In genomic region chr11:9188860-9189259, GRCh38 we compare ENCODE assay signal across 5 cellular contexts.
DNase-seq lines count a peak whose midpoint lies in the region; ATAC-seq, FAIRE-seq and TF ChIP-seq lines count a peak whose summit lies in the region.
"Not testable (repeated sequence)": the region's sequence is repeated elsewhere in the genome, so short reads cannot be mapped to it uniquely, and the experiment has no call there.

No MANE protein-coding gene starts in this region.

- not testable (repeated sequence) for H3K79me2 ChIP-seq in K562 (ENCODE audit: control insufficient read depth, insufficient read depth, low read length)

- not testable (repeated sequence) for H2AFZ ChIP-seq in K562 (ENCODE audit: low read depth, low read length)

- H3K9me1 ChIP-seq in K562 (ENCODE audit: control insufficient read depth, insufficient read depth, low read length), result not testable (repeated sequence)

- TF ChIP-seq RAD21 in K562 (CRISPR knock-in tag; conservative IDR thresholded peaks at IDR 0.05 in 1 of 2, IDR thresholded peaks at IDR 0.05 in 1 of 2), result not testable (repeated sequence)

- not testable (repeated sequence) for H3K9me3 ChIP-seq in HEK293 (ENCODE audit: control insufficient read depth, insufficient read depth, low read depth, low read length); K562 (replicated peaks; ENCODE audit: control insufficient read depth, insufficient read depth, low read depth, low read length); left ventricle myocardium inferior (replicated peaks)
- H3K9me3 ChIP-seq in endodermal cell (ENCODE audit: control insufficient read depth, low read length), result peaks cover 63% of the 10 kb centered on the region

- not testable (repeated sequence) for TF ChIP-seq CTCF in HEK293 (tag by site-specific recombination; IDR thresholded peaks at IDR 0.05); K562 (IDR thresholded peaks at IDR 0.05 in 2 of 3, conservative IDR thresholded peaks at IDR 0.05 in 1 of 3; ENCODE audit: insufficient read depth in 2 of 3, low read depth in 1 of 3, low read length in 3 of 3); endodermal cell (conservative IDR thresholded peaks at IDR 0.05); left ventricle myocardium inferior (IDR thresholded peaks at IDR 0.05; ENCODE audit: borderline replicate concordance)

- not testable (repeated sequence) for H3K27me3 ChIP-seq in K562 (ENCODE audit: control insufficient read depth in 2 of 2, insufficient read depth in 2 of 2, low read length in 2 of 2); endodermal cell (ENCODE audit: control insufficient read depth, insufficient read depth, low read length, poor library complexity, severe bottlenecking); left ventricle myocardium inferior (ENCODE audit: low read depth)

- not testable (repeated sequence) for H3K4me2 ChIP-seq in K562 (ENCODE audit: insufficient read depth, low read length)

- H4K20me1 ChIP-seq in K562 (replicated peaks; ENCODE audit: control insufficient read depth, insufficient read depth, low read length), result not testable (repeated sequence)

- peaks cover 90% of the 10 kb centered on the region for H3K36me3 Mint-ChIP-seq in endodermal cell (ENCODE audit: low read depth)

- in situ Hi-C loops in K562 (cut with MboI), result not testable (repeated sequence)

- intact Hi-C loops in K562 (cut with micrococcal nuclease); left ventricle myocardium inferior (cut with micrococcal nuclease): not testable (repeated sequence)

- H3K9ac ChIP-seq in K562 (ENCODE audit: insufficient read depth in 1 of 2, low read depth in 2 of 2, low read length in 2 of 2); endodermal cell (ENCODE audit: extremely low read depth, low read length, poor library complexity, severe bottlenecking): not testable (repeated sequence)

- ATAC-seq in K562, result not testable (repeated sequence)

- POLR2A ChIA-PET in HEK293 (lab: Yijun Ruan, JAX), result not testable (repeated sequence)
- POLR2A ChIA-PET in K562 (lab: Yijun Ruan, JAX), result interaction anchor here (1.6 kb wide), 1 partner anchor 22 kb away, joined by 3 read pairs; no protein-coding TSS in a partner anchor

- peaks cover 51% of the 10 kb centered on the region for H3K9me3 Mint-ChIP-seq in endodermal cell

- H3K27me3 Mint-ChIP-seq in endodermal cell (ENCODE audit: insufficient read depth), result not testable (repeated sequence)

- CTCF ChIA-PET in HEK293 (lab: Yijun Ruan, JAX); K562 (lab: Yijun Ruan, JAX; ENCODE audit: low intra/inter-chr PET ratio): not testable (repeated sequence)

- not testable (repeated sequence) for H3K27ac ChIP-seq in HEK293 (ENCODE audit: extremely low read depth, low read depth, low read length); K562 (ENCODE audit: extremely low read depth, low read depth, low read length); endodermal cell (ENCODE audit: low read depth, low read length)
- H3K27ac ChIP-seq in left ventricle myocardium inferior (replicated peaks), result peak overlapping the region; percentile 7
- H3K27ac ChIP-seq in substantia nigra (ENCODE audit: low read depth, low read length, poor library complexity, severe bottlenecking), result peak overlapping the region; percentile 69

- not testable (repeated sequence) for H3K4me3 ChIP-seq in HEK293 (ENCODE audit: low read depth, low read length); K562; left ventricle myocardium inferior
- peak overlapping the region; percentile 61 for H3K4me3 ChIP-seq in endodermal cell (ENCODE audit: low read length)

- 88% methylated on average over 3 of the region's 3 CpGs for WGBS in K562 (ENCODE audit: insufficient coverage, low coverage, missing lambda C conversion rate)
- WGBS in endodermal cell (ENCODE audit: insufficient coverage in 1 of 2, insufficient read length in 1 of 2), 2 experiments, result 77 to 91% methylated on average over 3 of the region's 3 CpGs

- not testable (repeated sequence) for H3K27ac Mint-ChIP-seq in endodermal cell

- not testable (repeated sequence) for FAIRE-seq in K562 (lab: Jason Lieb, UNC)

- H3K4me3 Mint-ChIP-seq in endodermal cell, result not testable (repeated sequence)

- TF ChIP-seq EP300 in K562 (IDR thresholded peaks at IDR 0.05; ENCODE audit: low read length), result not testable (repeated sequence)

- peaks cover 0 to 72% of the 10 kb centered on the region in 2 experiments; a peak in 2 of 3 replicates for H3K36me3 ChIP-seq in HEK293 (ENCODE audit: control insufficient read depth in 2 of 2, insufficient read depth in 1 of 2, low read length in 2 of 2)
- peaks cover 28% of the 10 kb centered on the region; the same call in 2 of the 3 replicates for H3K36me3 ChIP-seq in K562 (ENCODE audit: control insufficient read depth, insufficient read depth, low read length)
- peaks cover 93% of the 10 kb centered on the region for H3K36me3 ChIP-seq in endodermal cell (ENCODE audit: control insufficient read depth, insufficient read depth, low read length)
- peaks cover 62% of the 10 kb centered on the region for H3K36me3 ChIP-seq in left ventricle myocardium inferior

- TF ChIP-seq POLR2A in K562 (conservative IDR thresholded peaks at IDR 0.05), result not testable (repeated sequence)

- DNase-seq in K562 (ENCODE audit: extremely low read depth in 1 of 4, low spot score in 3 of 4); endodermal cell; left ventricle myocardium inferior; substantia nigra (lab: John Stamatoyannopoulos, UW): not testable (repeated sequence)

- not testable (repeated sequence) for BruUV-seq in K562 (replicated peaks; lab: Mats Ljungman, UMichigan)

- H3K4me1 Mint-ChIP-seq in endodermal cell, result not testable (repeated sequence)

- not testable (repeated sequence) for H3K4me1 ChIP-seq in HEK293 (ENCODE audit: control insufficient read depth, insufficient read depth, low read length); K562 (replicated peaks in 1 of 2; ENCODE audit: control insufficient read depth in 2 of 2, insufficient read depth in 2 of 2, low read length in 2 of 2); endodermal cell (ENCODE audit: control insufficient read depth, insufficient read depth, low read length)
- H3K4me1 ChIP-seq in left ventricle myocardium inferior, result peaks cover 15% of the 10 kb centered on the region

TF ChIP-seq in HEK293, 187 proteins besides CTCF, POLR2A, EP300 and RAD21:
- TF ChIP-seq ZNF585B (tag by site-specific recombination; IDR thresholded peaks at IDR 0.05), result peak; percentile 94
- peak; percentile 22 for TF ChIP-seq SETDB1 (IDR thresholded peaks at IDR 0.05; ENCODE audit: insufficient read length, low read length)
TF ChIP-seq in HEK293: peak in this region for 2; not testable (repeated sequence) for 185.

TF ChIP-seq in K562, 482 proteins besides CTCF, POLR2A, EP300 and RAD21:
- TF ChIP-seq ZFP36 (IDR thresholded peaks at IDR 0.05; ENCODE audit: low read depth, low read length, partially characterized antibody), result peak; percentile 33
TF ChIP-seq in K562: peak in this region for 1; not testable (repeated sequence) for 481.
